Comparison of ENCODE assay signal across 26 cellular contexts in the genomic region with DNA sequence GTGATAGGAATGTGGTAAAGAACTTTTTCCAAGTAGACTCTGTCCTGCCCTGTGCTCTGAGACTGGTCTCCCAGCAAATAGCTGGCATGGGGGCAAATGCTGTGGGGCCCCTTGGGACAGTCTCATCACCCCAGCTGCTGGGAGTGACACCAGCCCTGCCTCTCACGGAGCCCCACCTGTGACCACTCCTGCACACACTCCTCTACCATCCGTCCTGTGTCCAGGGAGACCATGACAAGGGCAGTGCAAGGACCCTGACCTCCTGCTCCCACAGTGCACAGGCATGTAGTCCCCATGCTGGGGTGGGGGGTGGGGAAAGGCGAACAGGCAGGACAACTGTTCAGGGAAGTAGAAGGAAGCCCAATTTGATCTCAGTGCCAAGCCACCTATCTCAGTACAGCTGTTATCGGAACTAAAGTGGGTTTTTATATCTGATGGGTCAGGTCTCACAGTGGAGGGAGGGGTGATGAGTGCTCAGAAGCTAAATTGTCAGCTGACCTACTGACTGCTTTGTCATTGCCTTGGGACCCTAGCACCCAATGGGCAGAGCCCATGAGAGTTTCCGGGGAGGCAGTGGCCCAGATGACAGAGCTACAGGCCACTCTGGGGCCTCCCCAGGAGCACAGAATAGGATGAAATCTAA. TPM values are rescaled to one million over a fixed set of nuclear protein-coding genes. Genes with fewer than 3 reads are reported as not detected.
"Had no signal": no experiment of that assay in that cellular context is flagged by ENCODE, and none has a peak within 500 bp of the region (broad histone marks: within the 10 kb centered on the region; RNA-seq: fewer than 3 reads in every experiment).

No MANE protein-coding gene starts in this region.

- H3K36me3 Mint-ChIP-seq: activated CD4-positive, alpha-beta memory T cell treated with anti-CD3 and anti-CD28 coated beads for 36 hours; activated naive CD8-positive, alpha-beta T cell treated with anti-CD3 and anti-CD28 coated beads, Interleukin-2, amount 10 ng/mL, durations not matched to agents 7 days and 5 days had no signal

- H3K36me3 ChIP-seq: cardiac muscle cell, suprapubic skin had no signal

- H3K9me3 ChIP-seq: suprapubic skin had no signal

- DNase-seq: activated CD4-positive, alpha-beta memory T cell treated with anti-CD3 and anti-CD28 coated beads for 36 hours; activated CD4-positive, alpha-beta T cell treated with anti-CD3 and anti-CD28 coated beads for 4 hours; activated naive CD4-positive, alpha-beta T cell; activated naive CD8-positive, alpha-beta T cell treated with anti-CD3 and anti-CD28 coated beads, Interleukin-2, amount 10 ng/mL, durations not matched to agents 7 days and 5 days; activated T-cell treated with anti-CD3 and anti-CD28 coated beads for 4 hours; amygdala; foreskin fibroblast; left cardiac atrium; naive thymus-derived CD8-positive, alpha-beta T cell; nucleus accumbens; stimulated activated CD4-positive, alpha-beta T cell treated with anti-CD3 and anti-CD28 coated beads, Interleukin-12 subunit alpha, Interleukin-12 subunit beta, amount 100 ng/mL, for 4 hours; stimulated activated CD4-positive, alpha-beta T cell treated with anti-CD3 and anti-CD28 coated beads, Interleukin-1b, Interleukin-23, amount 100 ng/mL, for 48 hours; stimulated activated CD8-positive, alpha-beta memory T cell treated with anti-CD3 and anti-CD28 coated beads, Interleukin-4, amount 100 ng/mL, for 48 hours had no signal

- H3K27ac ChIP-seq: cardiac muscle cell, epithelial cell of prostate, hepatocyte, suprapubic skin had no signal

- H3K27ac Mint-ChIP-seq: activated CD4-positive, alpha-beta memory T cell treated with anti-CD3 and anti-CD28 coated beads for 36 hours; activated naive CD8-positive, alpha-beta T cell treated with anti-CD3 and anti-CD28 coated beads, Interleukin-2, amount 10 ng/mL, durations not matched to agents 7 days and 5 days; activated T-helper 1 cell treated with anti-CD3 and anti-CD28 coated beads, Interleukin-12 subunit alpha, Interleukin-12 subunit beta, Interleukin-2, Interleukin-4 antibody, amounts not matched to agents 30 ng/mL and 10 ng/mL and 1 ng/mL, durations not matched to agents 14 hours and 24 hours and 36 hours; naive thymus-derived CD8-positive, alpha-beta T cell; stimulated activated naive CD8-positive, alpha-beta T cell treated with anti-CD3 and anti-CD28 coated beads, Interleukin-15, Interleukin-2, amounts not matched to agents 100 ng/mL and 50 ng/mL, for 24 hours; T-helper 2 cell treated with Interferon-gamma antibody and Interleukin-4, amounts not matched to agents 5 μg/mL and 100 μg/mL, for 36 hours; WTC11 had no signal

- H3K4me3 Mint-ChIP-seq: activated CD4-positive, alpha-beta memory T cell treated with anti-CD3 and anti-CD28 coated beads for 36 hours; activated naive CD8-positive, alpha-beta T cell treated with anti-CD3 and anti-CD28 coated beads, Interleukin-2, amount 10 ng/mL, durations not matched to agents 7 days and 5 days; activated T-helper 1 cell treated with anti-CD3 and anti-CD28 coated beads, Interleukin-12 subunit alpha, Interleukin-12 subunit beta, Interleukin-2, Interleukin-4 antibody, amounts not matched to agents 30 ng/mL and 10 ng/mL and 1 ng/mL, durations not matched to agents 14 hours and 24 hours and 36 hours; naive thymus-derived CD8-positive, alpha-beta T cell; stimulated activated naive CD8-positive, alpha-beta T cell treated with anti-CD3 and anti-CD28 coated beads, Interleukin-15, Interleukin-2, amounts not matched to agents 100 ng/mL and 50 ng/mL, for 24 hours; T-helper 2 cell treated with Interferon-gamma antibody and Interleukin-4, amounts not matched to agents 5 μg/mL and 100 μg/mL, for 36 hours; WTC11 had no signal

- H3K4me1 Mint-ChIP-seq: activated naive CD8-positive, alpha-beta T cell treated with anti-CD3 and anti-CD28 coated beads, Interleukin-2, amount 10 ng/mL, durations not matched to agents 7 days and 5 days; naive thymus-derived CD8-positive, alpha-beta T cell had no signal

- H3K4me3 ChIP-seq: cardiac muscle cell, hepatocyte, suprapubic skin had no signal

- ATAC-seq: naive thymus-derived CD8-positive, alpha-beta T cell; WTC11 had no signal

- H3K27me3 ChIP-seq: cardiac muscle cell, hepatocyte, suprapubic skin had no signal

RNA-seq across cellular contexts. Expression of a gene that starts 24.5 kb away (rescaled TPM):
- total RNA-seq: activated naive CD8-positive, alpha-beta T cell treated with anti-CD3 and anti-CD28 coated beads, Interleukin-2, amount 10 ng/mL, durations not matched to agents 7 days and 5 days; naive thymus-derived CD8-positive, alpha-beta T cell had no signal

RNA-seq across cellular contexts. Expression of a gene that starts 43.0 kb away (rescaled TPM):
- total RNA-seq: activated CD4-positive, alpha-beta memory T cell treated with anti-CD3 and anti-CD28 coated beads for 36 hours; activated naive CD8-positive, alpha-beta T cell treated with anti-CD3 and anti-CD28 coated beads, Interleukin-2, amount 10 ng/mL, durations not matched to agents 7 days and 5 days; activated T-helper 1 cell treated with anti-CD3 and anti-CD28 coated beads, Interleukin-12 subunit alpha, Interleukin-12 subunit beta, Interleukin-2, Interleukin-4 antibody, amounts not matched to agents 30 ng/mL and 10 ng/mL and 1 ng/mL, durations not matched to agents 14 hours and 24 hours and 36 hours; cardiac muscle cell; dermis microvascular lymphatic vessel endothelial cell; glomerular endothelial cell; hepatocyte; left cardiac atrium; mononuclear cell; naive thymus-derived CD8-positive, alpha-beta T cell; renal cortical epithelial cell; suprapubic skin; ureter; WTC11 had no signal
